8 cellular contexts compared by ENCODE assay signal in the genomic region with DNA sequence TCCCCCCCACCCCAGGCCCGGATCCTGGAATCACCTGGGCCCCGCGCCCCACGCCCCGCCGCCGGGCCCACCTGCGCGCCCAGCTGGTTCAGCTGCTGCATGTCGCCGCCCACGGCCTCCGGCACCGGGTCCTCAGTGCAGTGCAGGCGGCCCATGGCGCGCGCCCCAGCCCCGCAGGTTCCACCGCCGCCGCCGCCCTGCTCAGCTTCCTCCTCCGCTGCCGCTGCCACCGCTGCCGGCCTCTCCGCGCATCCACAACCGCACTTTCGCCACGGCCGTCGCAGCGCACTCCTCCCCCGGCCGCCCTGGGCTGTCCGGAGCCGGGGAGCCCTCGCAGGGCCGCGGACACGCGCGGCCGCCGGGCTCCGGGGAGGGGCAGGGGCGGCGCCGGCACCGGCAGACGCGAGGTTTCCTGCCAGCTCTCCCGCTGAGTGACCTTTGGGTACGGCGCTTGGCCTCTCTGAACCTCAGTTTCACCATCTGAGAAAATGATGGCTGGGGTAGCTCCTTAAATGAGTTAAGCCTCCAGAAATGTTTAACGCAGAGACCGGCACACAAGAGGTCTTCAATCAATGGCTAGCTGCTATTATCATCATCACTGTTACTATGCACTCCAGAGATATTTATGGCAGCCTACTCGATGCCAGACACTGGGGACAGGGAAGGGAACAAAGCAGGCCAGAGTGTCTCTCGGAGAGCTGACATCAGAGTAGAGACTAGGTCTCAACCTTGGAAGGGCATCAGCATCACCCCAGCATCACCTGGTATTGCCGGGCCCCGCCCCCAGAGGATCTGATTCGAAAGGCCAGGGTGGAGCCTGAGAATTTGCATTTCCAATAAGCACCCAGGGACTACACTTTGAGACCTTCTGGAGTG. TPM values are rescaled to one million over a fixed set of nuclear protein-coding genes. Genes with fewer than 3 reads are reported as not detected.
DNase-seq lines count a peak whose midpoint lies in the region; TF ChIP-seq lines count a peak whose summit lies in the region.

A gene (minus strand): TSS at position 231 of the 876 bp plus-strand sequence. CDS start 76 bp downstream, at position 155.

- CTCF ChIA-PET in HEK293T (lab: Yijun Ruan, JAX): interaction anchor here (2.5 kb wide), 1 partner anchor 35 kb away, joined by 7 read pairs; no protein-coding TSS in a partner anchor

- 3 to 6% methylated on average over 12 to 29 of the region's 64 CpGs for WGBS in lower leg skin, 2 donors

- H3K27me3 Mint-ChIP-seq in activated CD4-positive, alpha-beta T cell treated with anti-CD3 and anti-CD28 coated beads, Interleukin-2, amount 10 ng/mL, durations not matched to agents 24 days and 14 days: no peaks in the 10 kb centered on the region

- peak; percentile 59 for DNase-seq in ELF-1 (ENCODE audit: low read depth, low spot score)
- peak; percentile 43 for DNase-seq in HEK293T (ENCODE audit: extremely low spot score)
- peak; percentile 43 for DNase-seq in NCI-H226
- DNase-seq in activated CD4-positive, alpha-beta T cell treated with anti-CD3 and anti-CD28 coated beads, Interleukin-2, amount 10 ng/mL, durations not matched to agents 24 days and 14 days: peak; percentile 92
- DNase-seq in dermis blood vessel endothelial cell: peak; percentile 67
- DNase-seq in lower leg skin (ENCODE audit: low spot score in 2 of 2): peak; percentile 29 to 92
- peak; percentile 61 to 66 for DNase-seq in stimulated activated CD4-positive, alpha-beta T cell treated with anti-CD3 and anti-CD28 coated beads, Interleukin-4, amount 100 ng/mL, for 48 hours (ENCODE audit: low read depth in 2 of 2)
- DNase-seq in T1000 (lab: John Stamatoyannopoulos, UW): no peak

- H3K27ac Mint-ChIP-seq in activated CD4-positive, alpha-beta T cell treated with anti-CD3 and anti-CD28 coated beads, Interleukin-2, amount 10 ng/mL, durations not matched to agents 24 days and 14 days: peak within 1 kb of the TSS; percentile 99

- intact Hi-C loops in activated CD4-positive, alpha-beta T cell treated with anti-CD3 and anti-CD28 coated beads, Interleukin-2, amount 10 ng/mL, durations not matched to agents 24 days and 14 days (cut with micrococcal nuclease): loop anchor here (2.0 to 5.0 kb wide), 3 partner anchors 19 to 206 kb away; a partner anchor contains a TSS
- intact Hi-C loops in lower leg skin (cut with DNase I; ENCODE audit: low total_unique reads): no loop called here

- TF ChIP-seq CTCF in lower leg skin (IDR thresholded peaks at IDR 0.05): no peak

- H3K4me3 ChIP-seq in lower leg skin (ENCODE audit: low read depth, poor library complexity, severe bottlenecking): peak within 1 kb of the TSS; percentile 78

- TF ChIP-seq POLR2A in lower leg skin (IDR thresholded peaks at IDR 0.05): no peak

- peaks cover 32% of the 10 kb centered on the region for H3K4me1 Mint-ChIP-seq in activated CD4-positive, alpha-beta T cell treated with anti-CD3 and anti-CD28 coated beads, Interleukin-2, amount 10 ng/mL, durations not matched to agents 24 days and 14 days

- peak within 1 kb of the TSS; percentile 93 for H3K4me3 Mint-ChIP-seq in activated CD4-positive, alpha-beta T cell treated with anti-CD3 and anti-CD28 coated beads, Interleukin-2, amount 10 ng/mL, durations not matched to agents 24 days and 14 days

- peaks cover 5% of the 10 kb centered on the region for H3K36me3 Mint-ChIP-seq in activated CD4-positive, alpha-beta T cell treated with anti-CD3 and anti-CD28 coated beads, Interleukin-2, amount 10 ng/mL, durations not matched to agents 24 days and 14 days (ENCODE audit: low read depth)

- no peaks in the 10 kb centered on the region for H3K9me3 Mint-ChIP-seq in activated CD4-positive, alpha-beta T cell treated with anti-CD3 and anti-CD28 coated beads, Interleukin-2, amount 10 ng/mL, durations not matched to agents 24 days and 14 days

- POLR2A ChIA-PET in HEK293T (lab: Yijun Ruan, JAX): interaction anchor here (1.1 to 3.2 kb wide), 4 partner anchors 17 to 35 kb away, joined by 3 to 19 read pairs (median 8); a partner anchor contains a TSS

TF ChIP-seq in HEK293T, 16 proteins besides CTCF, POLR2A, EP300 and RAD21:
- no peak for TF ChIP-seq SUZ12 (IDR thresholded peaks at IDR 0.05)
- no peak for TF ChIP-seq TARDBP (IDR thresholded peaks at IDR 0.05)

RNA-seq across cellular contexts. Expression of the gene that starts here (rescaled TPM):
- total RNA-seq in activated CD4-positive, alpha-beta T cell treated with anti-CD3 and anti-CD28 coated beads, Interleukin-2, amount 10 ng/mL, durations not matched to agents 24 days and 14 days: 36.3 and 37.7 TPM in 2 replicates
- total RNA-seq in dermis blood vessel endothelial cell (24.4 and 28.1 TPM in 2 replicates), lower leg skin (10 to 100 TPM; 16.9 to 21.0 (median 18.7) TPM)
